19 cellular contexts compared by ENCODE assay signal in the genomic region with DNA sequence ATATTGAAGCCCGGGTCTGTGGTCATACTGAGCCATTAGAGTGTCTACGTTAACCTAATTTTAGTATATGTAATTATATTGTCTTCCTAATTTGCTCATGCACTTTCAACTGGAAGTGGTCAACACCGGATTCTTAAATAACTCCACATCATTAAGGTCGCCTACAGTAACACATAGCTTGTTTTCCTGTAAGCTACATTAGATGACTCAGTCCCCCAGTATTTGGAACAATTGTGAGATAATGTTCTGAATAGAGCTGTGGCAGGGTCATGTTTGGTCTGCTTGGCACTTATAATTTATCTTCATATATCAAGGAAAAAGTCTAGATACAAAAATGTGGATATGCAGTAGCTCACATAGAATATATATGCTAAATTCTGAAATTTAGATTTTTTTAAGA.
DNase-seq lines count a peak whose midpoint lies in the region; ATAC-seq, FAIRE-seq and TF ChIP-seq lines count a peak whose summit lies in the region.
"Had no signal": no experiment of that assay in that cellular context is flagged by ENCODE, and none has a peak within 500 bp of the region (broad histone marks: within the 10 kb centered on the region; RNA-seq: fewer than 3 reads in every experiment).

No MANE protein-coding gene starts in this region.

- H3K79me2 ChIP-seq in endothelial cell of umbilical vein (ENCODE audit: control insufficient read depth, insufficient read depth, low read length) = no peaks in the 10 kb centered on the region

- H3K9me3 Mint-ChIP-seq in T-helper 2 cell treated with Interferon-gamma antibody and Interleukin-4, amounts not matched to agents 5 μg/mL and 100 μg/mL, for 36 hours = no peaks in the 10 kb centered on the region
- H3K9me3 Mint-ChIP-seq in activated T-helper 2 cell treated with anti-CD3 and anti-CD28 coated beads, Interferon-gamma antibody, Interleukin-2, Interleukin-4, amounts not matched to agents 10 μg/mL and 5 μg/mL and 100 μg/mL, durations not matched to agents 14 hours and 24 hours and 36 hours = no peaks in the 10 kb centered on the region

- H3K27me3 ChIP-seq in endothelial cell of umbilical vein (ENCODE audit: control insufficient read depth in 2 of 2, insufficient read depth in 2 of 2, low read length in 2 of 2) = no peaks in the 10 kb centered on the region
- H3K27me3 ChIP-seq: BLaER1 had no signal

- intact Hi-C loops in endothelial cell of umbilical vein (cut with micrococcal nuclease) = no loop called here
- intact Hi-C loops in activated T-helper 2 cell treated with anti-CD3 and anti-CD28 coated beads, Interferon-gamma antibody, Interleukin-2, Interleukin-4, amounts not matched to agents 10 μg/mL and 5 μg/mL and 100 μg/mL, durations not matched to agents 14 hours and 24 hours and 36 hours (cut with micrococcal nuclease) = no loop called here

- H2AFZ ChIP-seq in endothelial cell of umbilical vein (ENCODE audit: low read depth, low read length) = no peak overlapping the region

- no peak overlapping the region for H3K4me2 ChIP-seq in endothelial cell of umbilical vein (ENCODE audit: insufficient read depth, low read length)
- H3K4me2 ChIP-seq: BLaER1, KMS-11 had no signal

- H3K4me1 ChIP-seq in endothelial cell of umbilical vein (ENCODE audit: control insufficient read depth, extremely low read depth, insufficient read depth, low read length) = peaks cover 17% of the 10 kb centered on the region
- H3K4me1 ChIP-seq: BLaER1 had no signal

- dilution Hi-C loops in endothelial cell of umbilical vein (cut with MboI; ENCODE audit: extremely low pct_ligation_motif_present, low sequenced_read_pairs) = no loop called here

- no peaks in the 10 kb centered on the region for H3K9me1 ChIP-seq in endothelial cell of umbilical vein (replicated peaks; ENCODE audit: control insufficient read depth, extremely low read depth, insufficient read depth, low read length)

- CTCF ChIA-PET in endothelial cell of umbilical vein (lab: Charles Lee) = no interaction called here

- H3K9me3 ChIP-seq in endothelial cell of umbilical vein (replicated peaks; ENCODE audit: control insufficient read depth, insufficient read depth, low read length) = no peaks in the 10 kb centered on the region
- H3K9me3 ChIP-seq: BLaER1 had no signal

- no peaks in the 10 kb centered on the region for H3K36me3 ChIP-seq in endothelial cell of umbilical vein (ENCODE audit: control insufficient read depth in 2 of 2, extremely low read depth in 1 of 2, insufficient read depth in 2 of 2, low read length in 2 of 2)
- H3K36me3 ChIP-seq: BLaER1 had no signal

- no peak overlapping the region for H3K9ac ChIP-seq in endothelial cell of umbilical vein (replicated peaks; ENCODE audit: extremely low read depth, insufficient read depth, low read length)
- H3K9ac ChIP-seq: BLaER1, KMS-11 had no signal

- H4K20me1 ChIP-seq in endothelial cell of umbilical vein (replicated peaks; ENCODE audit: control insufficient read depth, extremely low read depth, insufficient read depth, low read length) = no peaks in the 10 kb centered on the region
- H4K20me1 ChIP-seq: BLaER1 had no signal

- TF ChIP-seq POLR2A in endothelial cell of umbilical vein (IDR thresholded peaks at IDR 0.05; ENCODE audit: low read depth, low read length) = no peak

- no peak overlapping the region for H3K4me3 Mint-ChIP-seq in T-helper 2 cell treated with Interferon-gamma antibody and Interleukin-4, amounts not matched to agents 5 μg/mL and 100 μg/mL, for 36 hours
- no peak overlapping the region for H3K4me3 Mint-ChIP-seq in activated T-helper 2 cell treated with anti-CD3 and anti-CD28 coated beads, Interferon-gamma antibody, Interleukin-2, Interleukin-4, amounts not matched to agents 10 μg/mL and 5 μg/mL and 100 μg/mL, durations not matched to agents 14 hours and 24 hours and 36 hours (ENCODE audit: low read depth)
- H3K4me3 Mint-ChIP-seq: CD8-positive, alpha-beta memory T cell had no signal

- H3K4me1 Mint-ChIP-seq in T-helper 2 cell treated with Interferon-gamma antibody and Interleukin-4, amounts not matched to agents 5 μg/mL and 100 μg/mL, for 36 hours (ENCODE audit: low read depth) = no peaks in the 10 kb centered on the region
- no peaks in the 10 kb centered on the region for H3K4me1 Mint-ChIP-seq in activated T-helper 2 cell treated with anti-CD3 and anti-CD28 coated beads, Interferon-gamma antibody, Interleukin-2, Interleukin-4, amounts not matched to agents 10 μg/mL and 5 μg/mL and 100 μg/mL, durations not matched to agents 14 hours and 24 hours and 36 hours (ENCODE audit: low read depth)
- H3K4me1 Mint-ChIP-seq: CD8-positive, alpha-beta memory T cell had no signal

- H3K27ac ChIP-seq in endothelial cell of umbilical vein (ENCODE audit: insufficient read depth, low read depth, low read length) = no peak overlapping the region
- H3K27ac ChIP-seq: BLaER1, KMS-11 had no signal

- no peaks in the 10 kb centered on the region for H3K27me3 Mint-ChIP-seq in T-helper 2 cell treated with Interferon-gamma antibody and Interleukin-4, amounts not matched to agents 5 μg/mL and 100 μg/mL, for 36 hours (ENCODE audit: low read depth)
- H3K27me3 Mint-ChIP-seq in activated T-helper 2 cell treated with anti-CD3 and anti-CD28 coated beads, Interferon-gamma antibody, Interleukin-2, Interleukin-4, amounts not matched to agents 10 μg/mL and 5 μg/mL and 100 μg/mL, durations not matched to agents 14 hours and 24 hours and 36 hours (ENCODE audit: low read depth) = no peaks in the 10 kb centered on the region

- H3K36me3 Mint-ChIP-seq in T-helper 2 cell treated with Interferon-gamma antibody and Interleukin-4, amounts not matched to agents 5 μg/mL and 100 μg/mL, for 36 hours (ENCODE audit: low read depth) = no peaks in the 10 kb centered on the region
- no peaks in the 10 kb centered on the region for H3K36me3 Mint-ChIP-seq in activated T-helper 2 cell treated with anti-CD3 and anti-CD28 coated beads, Interferon-gamma antibody, Interleukin-2, Interleukin-4, amounts not matched to agents 10 μg/mL and 5 μg/mL and 100 μg/mL, durations not matched to agents 14 hours and 24 hours and 36 hours (ENCODE audit: low read depth)

- H3K27ac Mint-ChIP-seq in T-helper 2 cell treated with Interferon-gamma antibody and Interleukin-4, amounts not matched to agents 5 μg/mL and 100 μg/mL, for 36 hours = no peak overlapping the region
- H3K27ac Mint-ChIP-seq in activated T-helper 2 cell treated with anti-CD3 and anti-CD28 coated beads, Interferon-gamma antibody, Interleukin-2, Interleukin-4, amounts not matched to agents 10 μg/mL and 5 μg/mL and 100 μg/mL, durations not matched to agents 14 hours and 24 hours and 36 hours = no peak overlapping the region
- H3K27ac Mint-ChIP-seq: CD8-positive, alpha-beta memory T cell had no signal

- no peak for TF ChIP-seq CTCF in endothelial cell of umbilical vein (IDR thresholded peaks at IDR 0.05; ENCODE audit: extremely low read depth in 1 of 2, insufficient read depth in 1 of 2, low read depth in 1 of 2, low read length in 2 of 2)

- peak; percentile 39 for DNase-seq in HS-5 (ENCODE audit: low read depth)
- peak; percentile 36 for DNase-seq in RPMI7951 (ENCODE audit: low read depth)
- DNase-seq in endothelial cell of umbilical vein (ENCODE audit: low read depth, low spot score) = peak; percentile 37
- DNase-seq in renal cortical epithelial cell (ENCODE audit: low read depth) = peak; percentile 87
- DNase-seq in T-helper 2 cell treated with Interferon-gamma antibody and Interleukin-4, amounts not matched to agents 5 μg/mL and 100 μg/mL, for 36 hours (ENCODE audit: low spot score) = no peak
- no peak for DNase-seq in activated T-helper 2 cell treated with anti-CD3 and anti-CD28 coated beads, Interferon-gamma antibody, Interleukin-2, Interleukin-4, amounts not matched to agents 10 μg/mL and 5 μg/mL and 100 μg/mL, durations not matched to agents 14 hours and 24 hours and 36 hours (ENCODE audit: low spot score)
- no peak for DNase-seq in DMS53 (lab: John Stamatoyannopoulos, UW)
- DNase-seq: CD8-positive, alpha-beta memory T cell; DMS 273 treated with DMSO at 0.1 percent for 48 hours; EL; H7; NCI-H1105 treated with DMSO at 0.1 percent for 48 hours; NCI-H187; NCI-H510A; NCI-H82 had no signal

- no peak overlapping the region for H3K4me3 ChIP-seq in endothelial cell of umbilical vein (replicated peaks in 1 of 3; ENCODE audit: insufficient read depth in 1 of 3, low read depth in 1 of 3, low read length in 3 of 3)
- H3K4me3 ChIP-seq: BLaER1 had no signal

- no TSS peak for BruUV-seq in endothelial cell of umbilical vein (replicated peaks; lab: Mats Ljungman, UMichigan)

- POLR2A ChIA-PET in endothelial cell of umbilical vein (lab: Charles Lee) = no interaction called here

- ATAC-seq in HG03175 (IDR thresholded peaks at IDR 0.05; ENCODE audit: unreplicated experiment) = no peak

- FAIRE-seq in endothelial cell of umbilical vein (lab: Jason Lieb, UNC) = no peak
- FAIRE-seq: RCC 7860 had no signal

TF ChIP-seq in endothelial cell of umbilical vein, 7 proteins besides CTCF, POLR2A, EP300 and RAD21:
- TF ChIP-seq GATA2 (IDR thresholded peaks at IDR 0.05; ENCODE audit: insufficient read depth, insufficient read length, low read depth, low read length) = no peak
- TF ChIP-seq JUN (IDR thresholded peaks at IDR 0.05; ENCODE audit: borderline replicate concordance, insufficient read depth, insufficient read length, low read depth) = peak; percentile 44
- TF ChIP-seq MAX (IDR thresholded peaks at IDR 0.05; ENCODE audit: insufficient read depth, insufficient read length) = no peak
- TF ChIP-seq FOS (IDR thresholded peaks at IDR 0.05; ENCODE audit: borderline replicate concordance, insufficient read depth, low read length) = no peak
- TF ChIP-seq POLR2AphosphoS5 (IDR thresholded peaks at IDR 0.05; ENCODE audit: insufficient read depth, low read depth, low read length) = no peak

Comparison
In these comparisons a context has a peak if more than half of its experiments do, and no peak if none do; other contexts are left out.
1. DNase-seq: peak in HS-5 (single experiment), RPMI7951 (single experiment), endothelial cell of umbilical vein (single experiment) and renal cortical epithelial cell (single experiment); none in T-helper 2 cell treated with Interferon-gamma antibody and Interleukin-4, amounts not matched to agents 5 μg/mL and 100 μg/mL, for 36 hours (single experiment), activated T-helper 2 cell treated with anti-CD3 and anti-CD28 coated beads, Interferon-gamma antibody, Interleukin-2, Interleukin-4, amounts not matched to agents 10 μg/mL and 5 μg/mL and 100 μg/mL, durations not matched to agents 14 hours and 24 hours and 36 hours (single experiment) and DMS53 (single experiment).